12 cellular contexts compared by ENCODE assay signal in the genomic region with DNA sequence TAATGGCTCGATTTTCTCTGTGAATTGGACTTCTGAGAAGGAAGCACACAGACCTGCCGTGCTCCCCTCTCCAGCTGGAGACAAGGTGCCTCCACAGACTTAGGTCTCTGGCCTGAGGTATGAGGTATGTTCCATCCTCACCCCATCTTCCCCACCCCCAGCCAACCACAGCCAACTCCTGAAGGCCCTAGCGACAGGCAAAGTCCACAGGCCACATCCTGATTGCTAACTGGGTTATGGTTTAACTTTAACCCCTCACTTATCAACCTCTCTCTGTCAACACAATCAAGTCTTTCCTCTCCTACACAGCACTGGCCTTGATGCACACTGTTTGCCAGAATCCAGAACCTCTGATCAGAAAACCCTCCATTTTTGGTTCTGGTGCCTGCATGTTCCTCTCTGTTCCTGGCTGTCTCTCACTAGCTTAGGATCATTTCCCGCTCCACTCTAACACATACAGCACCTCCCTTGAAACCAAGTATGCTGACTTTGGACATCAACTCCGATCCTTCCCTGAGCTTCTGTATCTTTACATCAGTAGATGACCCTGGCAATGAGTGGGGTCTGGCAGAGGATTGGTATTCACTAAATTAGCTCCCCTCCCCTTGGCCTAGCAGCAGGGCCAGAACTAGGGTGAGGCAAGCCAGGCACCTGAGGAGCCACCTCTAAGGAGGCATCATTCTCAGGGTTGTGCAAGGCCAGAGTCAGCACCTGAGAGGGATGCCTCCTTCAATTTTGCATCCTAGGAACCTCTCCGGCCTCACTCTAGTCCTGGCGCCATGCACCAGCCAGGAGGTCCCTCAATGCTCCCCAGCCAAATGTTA. TPM values are rescaled to one million over a fixed set of nuclear protein-coding genes. Genes with fewer than 3 reads are reported as not detected.
DNase-seq lines count a peak whose midpoint lies in the region; ATAC-seq, FAIRE-seq and TF ChIP-seq lines count a peak whose summit lies in the region.
"Had no signal": no experiment of that assay in that cellular context is flagged by ENCODE, and none has a peak within 500 bp of the region (broad histone marks: within the 10 kb centered on the region; RNA-seq: fewer than 3 reads in every experiment).

No MANE protein-coding gene starts in this region.

- peaks cover 0 to 37% (median 0%) of the 10 kb centered on the region in 4 donors for H3K4me1 ChIP-seq in Peyer's patch
- H3K4me1 ChIP-seq in neutrophil (ENCODE audit: control insufficient read depth in 1 of 2, insufficient read depth in 1 of 2, low read depth in 1 of 2, low read length in 1 of 2), result peaks cover 84 to 87% of the 10 kb centered on the region in 2 experiments
- H3K4me1 ChIP-seq in upper lobe of right lung, result peaks cover 29% of the 10 kb centered on the region

- H3K9me3 ChIP-seq in Peyer's patch, result no peaks in the 10 kb centered on the region
- H3K9me3 ChIP-seq in neutrophil, result no peaks in the 10 kb centered on the region
- H3K9me3 ChIP-seq in upper lobe of right lung, result no peaks in the 10 kb centered on the region
- H3K9me3 ChIP-seq: vagina had no signal

- DNase-seq in Peyer's patch (peak; percentile 42 to 93 (median 87)), ACHN (no peak), H54 (ENCODE audit: insufficient read length, low spot score) (no peak), frontal cortex (ENCODE audit: low spot score in 2 of 2) (no peak), upper lobe of right lung (no peak)
- peak; percentile 64 for DNase-seq in activated effector memory CD4-positive, alpha-beta T cell treated with Interleukin-2 at 50 U/mL for 16 hours
- DNase-seq: left ventricle myocardium superior, NCI-H1694 treated with DMSO at 0.1 percent for 48 hours had no signal

- ATAC-seq in GM19025 (IDR thresholded peaks at IDR 0.05; ENCODE audit: low read depth, unreplicated experiment), result peak; percentile 66
- no peak for ATAC-seq in upper lobe of right lung
- ATAC-seq: left ventricle myocardium superior had no signal

- peak in 1 of 2 donors; percentile 43 for TF ChIP-seq POLR2A in Peyer's patch (IDR thresholded peaks at IDR 0.05)
- no peak for TF ChIP-seq POLR2A in H54 (IDR thresholded peaks at IDR 0.05; ENCODE audit: low read depth, low read length)

- H3K36me3 ChIP-seq in Peyer's patch (no peaks in the 10 kb centered on the region), neutrophil (peaks cover 100% of the 10 kb centered on the region), upper lobe of right lung (no peaks in the 10 kb centered on the region)
- H3K36me3 ChIP-seq: vagina had no signal

- TF ChIP-seq CTCF in Peyer's patch (IDR thresholded peaks at IDR 0.05), result no peak
- TF ChIP-seq CTCF in neutrophil (IDR thresholded peaks at IDR 0.05), result no peak
- no peak for TF ChIP-seq CTCF in upper lobe of right lung (IDR thresholded peaks at IDR 0.05)

- intact Hi-C loops in upper lobe of right lung (cut with DNase I), result no loop called here

- FAIRE-seq in H54 (lab: Jason Lieb, UNC) (no peak), frontal cortex (lab: Jason Lieb, UNC) (no peak)
- FAIRE-seq: endothelial cell of umbilical vein had no signal

- no peak overlapping the region for H3K4me3 ChIP-seq in Peyer's patch
- H3K4me3 ChIP-seq in neutrophil (ENCODE audit: low read depth in 1 of 2, low read length in 1 of 2), result no peak overlapping the region
- H3K4me3 ChIP-seq in upper lobe of right lung, result no peak overlapping the region
- H3K4me3 ChIP-seq: vagina had no signal

- H3K27ac ChIP-seq in Peyer's patch (peak overlapping the region in 3 of 4 donors; percentile 47 to 82 (median 65)), neutrophil (peak overlapping the region; percentile 69), upper lobe of right lung (no peak overlapping the region)
- H3K27ac ChIP-seq: vagina had no signal

- H3K27me3 ChIP-seq in Peyer's patch (no peaks in the 10 kb centered on the region), neutrophil (no peaks in the 10 kb centered on the region), upper lobe of right lung (no peaks in the 10 kb centered on the region)
- H3K27me3 ChIP-seq: vagina had no signal

- in situ Hi-C loops in ACHN (cut with HindIII; ENCODE audit: low pct_ligation_motif_present, low pct_unique_long_range_greater_than_20kb, low sequenced_read_pairs), result no loop called here

RNA-seq across cellular contexts. Expression of a gene that starts 22.0 kb away (rescaled TPM):
- total RNA-seq in Peyer's patch (10 to 100 TPM in 3 of 4 donors, 1 to 10 TPM in 1; 7.5 to 83.3 (median 14.4) TPM), frontal cortex (0.82 TPM), upper lobe of right lung (87.9 TPM)

RNA-seq across cellular contexts. Expression of a gene that starts 26.4 kb away (rescaled TPM):
- under 1 TPM in 2 of 4 donors, not detected in 2; 0.13 to 0.38 TPM for total RNA-seq in Peyer's patch
- 4.9 TPM for total RNA-seq in frontal cortex
- total RNA-seq in upper lobe of right lung, result 2.5 TPM
- total RNA-seq: endothelial cell of umbilical vein had no signal

RNA-seq across cellular contexts. Expression of a gene that starts 49.4 kb away (rescaled TPM):
- total RNA-seq in Peyer's patch, result 10 to 100 TPM in 1 of 4 donors, 1 to 10 TPM in 2, under 1 TPM in 1; 0.83 to 15.4 (median 7.8) TPM
- 2.4 TPM for total RNA-seq in frontal cortex
- 11.8 TPM for total RNA-seq in upper lobe of right lung

RNA-seq across cellular contexts. Expression of a gene that starts 50.2 kb away (rescaled TPM):
- total RNA-seq in Peyer's patch, result 1 to 10 TPM in 2 of 4 donors, under 1 TPM in 2; 0.35 to 8.3 (median 1.4) TPM
- 5.7 TPM for total RNA-seq in frontal cortex
- 7.2 TPM for total RNA-seq in upper lobe of right lung

Comparison
In these comparisons a context has a peak if more than half of its experiments do, and no peak if none do; other contexts are left out.
1. DNase-seq: peak in Peyer's patch (3 of 3) and activated effector memory CD4-positive, alpha-beta T cell treated with Interleukin-2 at 50 U/mL for 16 hours (single experiment); none in ACHN (single experiment), H54 (single experiment), frontal cortex (0 of 2) and upper lobe of right lung (single experiment).